In genomic region chr17:8318536-8318935, GRCh38 we compare ENCODE assay signal across 30 cellular contexts. TPM values are rescaled to one million over a fixed set of nuclear protein-coding genes. Genes with fewer than 3 reads are reported as not detected.
DNase-seq lines count a peak whose midpoint lies in the region; ATAC-seq, FAIRE-seq and TF ChIP-seq lines count a peak whose summit lies in the region.
"Had no signal": no experiment of that assay in that cellular context is flagged by ENCODE, and none has a peak within 500 bp of the region (broad histone marks: within the 10 kb centered on the region; RNA-seq: fewer than 3 reads in every experiment).

No MANE protein-coding gene starts in this region.

- H2BK12ac ChIP-seq in H1 (ENCODE audit: low read depth, low read length) (no peak overlapping the region), neuronal stem cell (ENCODE audit: low read length) (no peak overlapping the region)

- H3K4me3 Mint-ChIP-seq in GM23338 = no peak overlapping the region
- H3K4me3 Mint-ChIP-seq: CD14-positive monocyte; CD4-positive, alpha-beta memory T cell; CD4-positive, CD25-positive, alpha-beta regulatory T cell; CD8-positive, alpha-beta memory T cell had no signal

- H3K9ac ChIP-seq in H1 (replicated peaks in 1 of 4; ENCODE audit: extremely low read depth in 1 of 4, low read depth in 3 of 4, low read length in 3 of 4) = no peak overlapping the region
- H3K9ac ChIP-seq in neuronal stem cell (ENCODE audit: low read depth, low read length, poor library complexity) = no peak overlapping the region
- H3K9ac ChIP-seq: BLaER1 had no signal

- H4K8ac ChIP-seq in H1 (ENCODE audit: extremely low read depth, insufficient read depth, low read length) = no peak overlapping the region
- no peak overlapping the region for H4K8ac ChIP-seq in neuronal stem cell (ENCODE audit: low read depth, low read length)

- TF ChIP-seq CTCF in GM23338 (conservative IDR thresholded peaks at IDR 0.05; ENCODE audit: low read depth in 2 of 2) (no peak), H1 (IDR thresholded peaks at IDR 0.05; ENCODE audit: control extremely low read depth in 1 of 3, insufficient read depth in 1 of 3, low read depth in 1 of 3, low read length in 3 of 3) (no peak), lower lobe of right lung (IDR thresholded peaks at IDR 0.05) (no peak)

- DNase-seq in GM23338 (ENCODE audit: low spot score) (peak; percentile 43), H1 (ENCODE audit: low read depth in 1 of 2, low spot score in 2 of 2) (no peak), neuronal stem cell (ENCODE audit: low spot score) (no peak), lower lobe of right lung (no peak)
- DNase-seq: 8988T; ACHN; BE2C; C1 segment of cervical spinal cord; CD4-positive, alpha-beta memory T cell; CD4-positive, CD25-positive, alpha-beta regulatory T cell; CD8-positive, alpha-beta memory T cell; COR-L47; DMS 273 treated with DMSO at 0.1 percent for 48 hours; DMS153; DMS53; DMS79; DND-41; EL; GDM1 had no signal

- no peak for TF ChIP-seq EP300 in H1 (IDR thresholded peaks at IDR 0.05; ENCODE audit: borderline replicate concordance in 1 of 2, low read depth in 2 of 2, low read length in 2 of 2)

- H3K27ac Mint-ChIP-seq in GM23338 = no peak overlapping the region
- H3K27ac Mint-ChIP-seq: CD14-positive monocyte; CD4-positive, alpha-beta memory T cell; CD4-positive, CD25-positive, alpha-beta regulatory T cell; CD8-positive, alpha-beta memory T cell had no signal

- H2AFZ ChIP-seq in GM23338 (no peak overlapping the region), H1 (ENCODE audit: low read length) (no peak overlapping the region), neuronal stem cell (ENCODE audit: low read length) (no peak overlapping the region)

- H2BK20ac ChIP-seq in H1 (ENCODE audit: low read length) = no peak overlapping the region

- no peak overlapping the region for H3K27ac ChIP-seq in GM23338 (ENCODE audit: low read depth)
- H3K27ac ChIP-seq in H1 (ENCODE audit: low read depth, low read length) = no peak overlapping the region
- H3K27ac ChIP-seq in neuronal stem cell (replicated peaks; ENCODE audit: low read length) = no peak overlapping the region
- no peak overlapping the region for H3K27ac ChIP-seq in lower lobe of right lung
- H3K27ac ChIP-seq: BLaER1 had no signal

- TF ChIP-seq POLR2A in H1 (IDR thresholded peaks at IDR 0.05; ENCODE audit: control extremely low read depth in 1 of 2, low read depth in 2 of 2, low read length in 2 of 2) = no peak

- H2AK5ac ChIP-seq in H1 (ENCODE audit: low read depth, low read length) (no peak overlapping the region), neuronal stem cell (ENCODE audit: low read depth, low read length) (peak overlapping the region; percentile 63)

- 0 out of 2 replicates have a peak overlapping the region, but pooled peaks have one; percentile 1 for H2BK15ac ChIP-seq in H1 (ENCODE audit: low read length)
- no peak overlapping the region for H2BK15ac ChIP-seq in neuronal stem cell (ENCODE audit: low read length)

- H3K27me3 Mint-ChIP-seq in GM23338 (ENCODE audit: insufficient read depth, low read depth, poor library complexity) = peaks cover 29% of the 10 kb centered on the region

- WGBS in H1 (ENCODE audit: extremely low coverage in 1 of 2, insufficient coverage in 1 of 2, insufficient read length in 1 of 2, insufficient replicate concordance in 2 of 2, low coverage in 1 of 2, low lambda C conversion rate in 2 of 2, missing lambda C conversion rate in 1 of 2), 2 experiments = 77% methylated on average over 15 of the region's 19 CpGs; no CpG with 5 or more reads in 1 of the 2 experiments
- no CpG with 5 or more reads among the region's 19 CpGs for WGBS in neuronal stem cell (ENCODE audit: extremely low coverage in 2 of 2, insufficient read length in 2 of 2, insufficient replicate concordance in 1 of 2), 2 donors

- no peak overlapping the region for H3K14ac ChIP-seq in H1 (ENCODE audit: insufficient read length)
- H3K14ac ChIP-seq in neuronal stem cell (ENCODE audit: low read length) = peak overlapping the region; percentile 9

- H3K4ac ChIP-seq in H1 (replicated peaks; ENCODE audit: insufficient read length, low read depth, low read length) (no peak overlapping the region), neuronal stem cell (ENCODE audit: low read length) (no peak overlapping the region)

- no peak overlapping the region for H4K5ac ChIP-seq in H1 (ENCODE audit: insufficient read length, low read depth, low read length)

- no peaks in the 10 kb centered on the region for H3K9me2 ChIP-seq in GM23338 (ENCODE audit: insufficient read depth)

- H3K36me3 ChIP-seq in GM23338 (ENCODE audit: insufficient read depth) (no peaks in the 10 kb centered on the region), H1 (ENCODE audit: control insufficient read depth in 2 of 4, insufficient read depth in 4 of 4, low read length in 3 of 4) (no peaks in the 10 kb centered on the region), neuronal stem cell (replicated peaks in 1 of 2; ENCODE audit: control insufficient read depth in 2 of 2, insufficient read depth in 2 of 2, low read length in 2 of 2) (no peaks in the 10 kb centered on the region), lower lobe of right lung (peaks cover 16% of the 10 kb centered on the region)
- H3K36me3 ChIP-seq: BE2C, BLaER1 had no signal

- peaks cover 14% of the 10 kb centered on the region for H3K4me1 ChIP-seq in GM23338 (ENCODE audit: insufficient read depth)
- H3K4me1 ChIP-seq in H1 (replicated peaks in 1 of 4; ENCODE audit: control insufficient read depth in 3 of 4, insufficient read depth in 4 of 4, low read length in 3 of 4) = peaks cover 0 to 16% (median 4%) of the 10 kb centered on the region in 4 experiments; a peak in 5 of 7 replicates
- H3K4me1 ChIP-seq in neuronal stem cell (ENCODE audit: control insufficient read depth in 2 of 2, insufficient read depth in 1 of 2, low read depth in 1 of 2, low read length in 2 of 2) = peaks cover 6 to 18% of the 10 kb centered on the region in 2 donors
- peaks cover 14% of the 10 kb centered on the region for H3K4me1 ChIP-seq in lower lobe of right lung
- H3K4me1 ChIP-seq: BE2C had no signal

- H3K4me2 ChIP-seq in GM23338 (0 out of 2 replicates have a peak overlapping the region, but pooled peaks have one; percentile 14), H1 (ENCODE audit: insufficient read depth in 1 of 2, low read depth in 2 of 2, low read length in 2 of 2) (no peak overlapping the region), neuronal stem cell (ENCODE audit: insufficient read depth, low read length, poor library complexity, severe bottlenecking) (no peak overlapping the region)
- H3K4me2 ChIP-seq: BLaER1 had no signal

- H3K9me3 Mint-ChIP-seq in GM23338 = no peaks in the 10 kb centered on the region; the same call in 2 of the 3 replicates
- H3K9me3 Mint-ChIP-seq: CD14-positive monocyte; CD4-positive, alpha-beta memory T cell; CD8-positive, alpha-beta memory T cell had no signal

- H3K9me3 ChIP-seq in H1 (ENCODE audit: insufficient read depth in 2 of 2, low read depth in 1 of 2, low read length in 1 of 2) (no peaks in the 10 kb centered on the region), neuronal stem cell (replicated peaks in 1 of 2; ENCODE audit: control insufficient read depth in 2 of 2, insufficient read depth in 1 of 2, low read depth in 1 of 2, low read length in 2 of 2) (no peaks in the 10 kb centered on the region), lower lobe of right lung (no peaks in the 10 kb centered on the region)
- H3K9me3 ChIP-seq: BE2C, BLaER1 had no signal

- intact Hi-C loops in lower lobe of right lung (cut with DNase I) = no loop called here

- peaks cover 13% of the 10 kb centered on the region for H3K4me1 Mint-ChIP-seq in GM23338
- H3K4me1 Mint-ChIP-seq: CD14-positive monocyte; CD4-positive, alpha-beta memory T cell; CD4-positive, CD25-positive, alpha-beta regulatory T cell; CD8-positive, alpha-beta memory T cell had no signal

- peaks cover 4% of the 10 kb centered on the region; the same call in 1 of the 3 replicates for H3K36me3 Mint-ChIP-seq in GM23338 (ENCODE audit: low read depth)
- H3K36me3 Mint-ChIP-seq: CD14-positive monocyte; CD4-positive, alpha-beta memory T cell; CD4-positive, CD25-positive, alpha-beta regulatory T cell; CD8-positive, alpha-beta memory T cell had no signal

- H3K79me1 ChIP-seq in H1 (ENCODE audit: low read depth, low read length) (no peaks in the 10 kb centered on the region), neuronal stem cell (ENCODE audit: low read depth, low read length) (no peaks in the 10 kb centered on the region)

- H3K56ac ChIP-seq in H1 (replicated peaks; ENCODE audit: insufficient read length, low read depth, low read length) = no peak overlapping the region

- no peak overlapping the region for H3K4me3 ChIP-seq in GM23338
- H3K4me3 ChIP-seq in H1 (ENCODE audit: extremely low read depth in 1 of 4, insufficient read depth in 2 of 4, low read depth in 3 of 4, low read length in 4 of 4) = no peak overlapping the region
- H3K4me3 ChIP-seq in neuronal stem cell (ENCODE audit: low read length in 2 of 2) = no peak overlapping the region
- H3K4me3 ChIP-seq in lower lobe of right lung = no peak overlapping the region
- H3K4me3 ChIP-seq: BLaER1, GM12878 had no signal

- H3K23me2 ChIP-seq in H1 (ENCODE audit: low read depth, low read length) = peaks cover 14% of the 10 kb centered on the region

- peaks cover 48% of the 10 kb centered on the region for H3K27me3 ChIP-seq in GM23338 (ENCODE audit: insufficient read depth)
- H3K27me3 ChIP-seq in H1 (replicated peaks in 1 of 4; ENCODE audit: control insufficient read depth in 3 of 4, extremely low read depth in 1 of 4, insufficient read depth in 3 of 4, low read length in 3 of 4) = peaks cover 3 to 30% (median 23%) of the 10 kb centered on the region in 4 experiments
- H3K27me3 ChIP-seq in neuronal stem cell (ENCODE audit: control insufficient read depth in 3 of 3, insufficient read depth in 3 of 3, low read depth in 1 of 3, low read length in 3 of 3) = peaks cover 5 to 74% (median 24%) of the 10 kb centered on the region in 3 experiments
- H3K27me3 ChIP-seq in lower lobe of right lung (ENCODE audit: low read depth) = peaks cover 17% of the 10 kb centered on the region

- H3F3A ChIP-seq in GM23338 (replicated peaks; ENCODE audit: low read depth) = peaks cover 7% of the 10 kb centered on the region; the same call in 1 of the 2 replicates

- no peak for ATAC-seq in GM23338
- no peak for ATAC-seq in lower lobe of right lung
- ATAC-seq in HG03460 (IDR thresholded peaks at IDR 0.05; ENCODE audit: unreplicated experiment) = no peak
- no peak for ATAC-seq in GM19035 (IDR thresholded peaks at IDR 0.05; ENCODE audit: unreplicated experiment)
- ATAC-seq: GM12878 had no signal

- H2BK120ac ChIP-seq in H1 (replicated peaks; ENCODE audit: low read depth, low read length) = no peak overlapping the region
- H2BK120ac ChIP-seq in neuronal stem cell (ENCODE audit: low read depth, low read length) = no peak overlapping the region

- H4K20me1 ChIP-seq in GM23338 (replicated peaks; ENCODE audit: insufficient read depth) = no peaks in the 10 kb centered on the region
- no peaks in the 10 kb centered on the region for H4K20me1 ChIP-seq in H1 (replicated peaks in 1 of 2; ENCODE audit: control insufficient read depth in 1 of 2, insufficient read depth in 2 of 2, low read length in 2 of 2)
- H4K20me1 ChIP-seq: BLaER1 had no signal

- POLR2A ChIA-PET in H1 (lab: Charles Lee; ENCODE audit: partially characterized antibody) = interaction anchor here (0.9 to 2.4 kb wide), 5 partner anchors 30 to 71 kb away, joined by 3 to 11 read pairs (median 3); partner anchors contain the start of genes CTC1, KRABD2 and RANGRF

- H3K79me2 ChIP-seq in GM23338 (replicated peaks; ENCODE audit: insufficient read depth) = no peaks in the 10 kb centered on the region
- no peaks in the 10 kb centered on the region for H3K79me2 ChIP-seq in H1 (ENCODE audit: control insufficient read depth in 1 of 2, insufficient read depth in 2 of 2, low read length in 2 of 2)

- no peak for TF ChIP-seq RAD21 in H1 (IDR thresholded peaks at IDR 0.05 in 1 of 2, conservative IDR thresholded peaks at IDR 0.05 in 1 of 2; ENCODE audit: low read depth in 2 of 2, low read length in 2 of 2)

- H3K18ac ChIP-seq in H1 (ENCODE audit: extremely low read depth, low read length) (no peak overlapping the region), neuronal stem cell (ENCODE audit: low read length) (no peak overlapping the region)

- CTCF ChIA-PET in H1 (lab: Charles Lee; ENCODE audit: partially characterized antibody) = interaction anchor here (1.1 to 2.3 kb wide), 4 partner anchors 19 to 58 kb away, joined by 3 to 7 read pairs (median 4); partner anchors contain the start of genes KRABD2 and SLC25A35

- H3K23ac ChIP-seq in H1 (ENCODE audit: insufficient read length) (no peak overlapping the region), neuronal stem cell (ENCODE audit: low read depth, low read length, poor library complexity) (peak overlapping the region; percentile 52)

- H2BK5ac ChIP-seq in H1 (ENCODE audit: low read depth, low read length) (no peak overlapping the region), neuronal stem cell (ENCODE audit: low read length) (no peak overlapping the region)

- FAIRE-seq in H1 (lab: Jason Lieb, UNC) = no peak
- FAIRE-seq: A204.1, GM12878, GM12892 had no signal

- H4K91ac ChIP-seq in H1 (replicated peaks; ENCODE audit: insufficient read length, low read length) = no peak overlapping the region
- peak overlapping the region; percentile 8 for H4K91ac ChIP-seq in neuronal stem cell (ENCODE audit: low read depth, low read length, poor library complexity)

RNA-seq across cellular contexts. Expression of gene ARHGEF15, which starts 8.5 kb away (rescaled TPM):
- total RNA-seq in GM23338 (2014; rRNA removed; shearing (Covaris generic)) = 0.43 and 0.52 TPM in 2 replicates
- 0.26 and 0.50 TPM in 2 replicates for polyA plus RNA-seq in GM23338 (2016; fragmentation: Nextera tagmentation; extraction: Ambion mirVana)
- 0.67 and 1.8 TPM in 2 replicates for total RNA-seq in H1 (2021; fragmentation: NEBNext Ultra II Directional; extraction: Animal tissue kit (Norgen Biotek cat#: 25700))
- polyA plus RNA-seq in H1 (2011; rRNA removed) = 4.1 and 9.3 TPM in 2 replicates
- polyA plus RNA-seq in H1 (2011; cell fraction: cytosol; rRNA removed) = 0.80 TPM
- polyA plus RNA-seq in H1 (2011; cell fraction: nucleus; rRNA removed) = 2.7 TPM
- 0.41 to 0.90 TPM (median 0.66 TPM) in 4 replicates for polyA plus RNA-seq in H1 (2012, experiment 1 of 2)
- 0.72 TPM for polyA plus RNA-seq in H1 (2012, experiment 2 of 2)
- polyA plus RNA-seq in H1 (2013, experiment 1 of 2) = 0.87 TPM
- polyA plus RNA-seq in H1 (2013, experiment 2 of 2) = 0.72 TPM
- 0.63 and 0.66 TPM in 2 replicates for polyA minus RNA-seq in H1 (2011; rRNA and poly(A)+ RNA removed)
- polyA minus RNA-seq in H1 (2011; cell fraction: cytosol; rRNA and poly(A)+ RNA removed) = 0.66 TPM
- 0.60 TPM for polyA minus RNA-seq in H1 (2011; cell fraction: nucleus; rRNA and poly(A)+ RNA removed)
- 0.11 TPM for polyA plus RNA-seq in neuronal stem cell (2013, experiment 1 of 2)
- 0.11 TPM for polyA plus RNA-seq in neuronal stem cell (2013, experiment 2 of 2)
- 30.3 TPM for total RNA-seq in lower lobe of right lung
- total RNA-seq: A673; CD4-positive, alpha-beta memory T cell; CD4-positive, CD25-positive, alpha-beta regulatory T cell; CD8-positive, alpha-beta memory T cell; Daoy; GM12878 had no signal
- polyA plus RNA-seq: AG04450; CD14-positive monocyte; CD4-positive, alpha-beta memory T cell; CD4-positive, CD25-positive, alpha-beta regulatory T cell; CD8-positive, alpha-beta memory T cell; GM12878 had no signal

RNA-seq across cellular contexts. Expression of gene ODF4, which starts 21.1 kb away (rescaled TPM):
- not detected in 2 replicates for total RNA-seq in GM23338 (2014; rRNA removed; shearing (Covaris generic))
- polyA plus RNA-seq in GM23338 (2016; fragmentation: Nextera tagmentation; extraction: Ambion mirVana) (not detected in 2 replicates), H1 (2011; rRNA removed) (not detected in 2 replicates)
- not detected in 2 replicates for total RNA-seq in H1 (2021; fragmentation: NEBNext Ultra II Directional; extraction: Animal tissue kit (Norgen Biotek cat#: 25700))
- polyA plus RNA-seq in H1 (2011; cell fraction: cytosol; rRNA removed) = not detected
- not detected for polyA plus RNA-seq in H1 (2011; cell fraction: nucleus; rRNA removed)
- not detected in 4 replicates for polyA plus RNA-seq in H1 (2012, experiment 1 of 2)
- polyA plus RNA-seq in H1 (2012, experiment 2 of 2) = not detected
- polyA plus RNA-seq in H1 (2013, experiment 1 of 2) = not detected
- not detected for polyA plus RNA-seq in H1 (2013, experiment 2 of 2)
- not detected in 2 replicates for polyA minus RNA-seq in H1 (2011; rRNA and poly(A)+ RNA removed)
- polyA minus RNA-seq in H1 (2011; cell fraction: cytosol; rRNA and poly(A)+ RNA removed) = not detected
- polyA minus RNA-seq in H1 (2011; cell fraction: nucleus; rRNA and poly(A)+ RNA removed) = not detected
- polyA plus RNA-seq in neuronal stem cell (2013, experiment 1 of 2) = not detected
- not detected for polyA plus RNA-seq in neuronal stem cell (2013, experiment 2 of 2)
- total RNA-seq in lower lobe of right lung = not detected
- total RNA-seq: A673; CD4-positive, alpha-beta memory T cell; CD4-positive, CD25-positive, alpha-beta regulatory T cell; CD8-positive, alpha-beta memory T cell; Daoy; G401; GM12878 had no signal
- polyA plus RNA-seq: AG04450; CD14-positive monocyte; CD4-positive, alpha-beta memory T cell; CD4-positive, CD25-positive, alpha-beta regulatory T cell; CD8-positive, alpha-beta memory T cell; GM12878 had no signal

RNA-seq across cellular contexts. Expression of gene SLC25A35, which starts 23.3 kb away (rescaled TPM):
- total RNA-seq in GM23338 (2014; rRNA removed; shearing (Covaris generic)) = 2.3 and 4.7 TPM in 2 replicates
- polyA plus RNA-seq in GM23338 (2016; fragmentation: Nextera tagmentation; extraction: Ambion mirVana) (3.2 and 3.6 TPM in 2 replicates), H1 (2011; rRNA removed) (4.2 and 6.0 TPM in 2 replicates)
- total RNA-seq in H1 (2021; fragmentation: NEBNext Ultra II Directional; extraction: Animal tissue kit (Norgen Biotek cat#: 25700)) = 3.6 and 5.8 TPM in 2 replicates
- 3.1 TPM for polyA plus RNA-seq in H1 (2011; cell fraction: cytosol; rRNA removed)
- polyA plus RNA-seq in H1 (2011; cell fraction: nucleus; rRNA removed) = 16.8 TPM
- 3.5 to 7.5 TPM (median 6.5 TPM) in 4 replicates for polyA plus RNA-seq in H1 (2012, experiment 1 of 2)
- 7.1 TPM for polyA plus RNA-seq in H1 (2012, experiment 2 of 2)
- 4.9 TPM for polyA plus RNA-seq in H1 (2013, experiment 1 of 2)
- polyA plus RNA-seq in H1 (2013, experiment 2 of 2) = 5.0 TPM
- polyA minus RNA-seq in H1 (2011; rRNA and poly(A)+ RNA removed) = 1.6 and 2.0 TPM in 2 replicates
- polyA minus RNA-seq in H1 (2011; cell fraction: cytosol; rRNA and poly(A)+ RNA removed) = 5.4 TPM
- polyA minus RNA-seq in H1 (2011; cell fraction: nucleus; rRNA and poly(A)+ RNA removed) = 4.0 TPM
- polyA plus RNA-seq in neuronal stem cell (2013, experiment 1 of 2) = 1.6 TPM
- polyA plus RNA-seq in neuronal stem cell (2013, experiment 2 of 2) = 2.2 TPM
- 7.7 TPM for total RNA-seq in lower lobe of right lung

RNA-seq across cellular contexts. Expression of gene RANGRF, which starts 30.1 kb away (rescaled TPM):
- 11.2 and 15.8 TPM in 2 replicates for total RNA-seq in GM23338 (2014; rRNA removed; shearing (Covaris generic))
- polyA plus RNA-seq in GM23338 (2016; fragmentation: Nextera tagmentation; extraction: Ambion mirVana) (52.4 and 53.7 TPM in 2 replicates), H1 (2011; rRNA removed) (49.6 and 52.8 TPM in 2 replicates)
- total RNA-seq in H1 (2021; fragmentation: NEBNext Ultra II Directional; extraction: Animal tissue kit (Norgen Biotek cat#: 25700)) = 36.9 and 39.4 TPM in 2 replicates
- polyA plus RNA-seq in H1 (2011; cell fraction: cytosol; rRNA removed) = 57.8 TPM
- polyA plus RNA-seq in H1 (2011; cell fraction: nucleus; rRNA removed) = 77.2 TPM
- 48.7 to 53.1 TPM (median 50.5 TPM) in 4 replicates for polyA plus RNA-seq in H1 (2012, experiment 1 of 2)
- 76.5 TPM for polyA plus RNA-seq in H1 (2012, experiment 2 of 2)
- 59.0 TPM for polyA plus RNA-seq in H1 (2013, experiment 1 of 2)
- polyA plus RNA-seq in H1 (2013, experiment 2 of 2) = 57.7 TPM
- 19.5 and 20.1 TPM in 2 replicates for polyA minus RNA-seq in H1 (2011; rRNA and poly(A)+ RNA removed)
- 22.1 TPM for polyA minus RNA-seq in H1 (2011; cell fraction: cytosol; rRNA and poly(A)+ RNA removed)
- polyA minus RNA-seq in H1 (2011; cell fraction: nucleus; rRNA and poly(A)+ RNA removed) = 14.0 TPM
- polyA plus RNA-seq in neuronal stem cell (2013, experiment 1 of 2) = 66.9 TPM
- 66.2 TPM for polyA plus RNA-seq in neuronal stem cell (2013, experiment 2 of 2)
- total RNA-seq in lower lobe of right lung = 24.6 TPM

Comparison
In these comparisons a context has a peak if more than half of its experiments do, and no peak if none do; other contexts are left out.
1. RNA of gene ARHGEF15, which starts 8.5 kb away (total RNA-seq): 30.3 TPM in lower lobe of right lung (single experiment); 0.67 to 1.8 TPM in H1 and 0.43 to 0.52 TPM in GM23338; every median in the first group is over 10 times any median in the second.